In genomic region chr10:24307173-24307572, GRCh38 we compare ENCODE assay signal across 19 cellular contexts.
DNase-seq lines count a peak whose midpoint lies in the region; ATAC-seq and TF ChIP-seq lines count a peak whose summit lies in the region.
"Had no signal": no experiment of that assay in that cellular context is flagged by ENCODE, and none has a peak within 500 bp of the region (broad histone marks: within the 10 kb centered on the region; RNA-seq: fewer than 3 reads in every experiment).

No MANE protein-coding gene starts in this region.

- H3K27ac Mint-ChIP-seq in chondrocyte (ENCODE audit: unreplicated experiment) (peak overlapping the region; percentile 33), nephron (peak overlapping the region; percentile 58 to 85 (median 69))
- H3K27ac Mint-ChIP-seq: activated CD4-positive, alpha-beta T cell treated with anti-CD3 and anti-CD28 coated beads for 36 hours had no signal

- in situ Hi-C loops in G401 (cut with HindIII; ENCODE audit: low sequenced_read_pairs), result no loop called here

- H3K4me1 ChIP-seq in heart right ventricle (peaks cover 11 to 68% (median 34%) of the 10 kb centered on the region in 9 donors), thyroid gland (peaks cover 27 to 28% of the 10 kb centered on the region in 2 donors)
- H3K4me1 ChIP-seq: lower lobe of right lung, prostate gland had no signal

- DNase-seq in chondrocyte (ENCODE audit: low spot score) (no peak), heart right ventricle (no peak), thyroid gland (peak; percentile 67 to 69), G401 (ENCODE audit: low spot score) (no peak)
- DNase-seq: activated CD4-positive, alpha-beta T cell treated with anti-CD3 and anti-CD28 coated beads for 36 hours; activated gamma-delta T cell; activated T-cell treated with anti-CD3 and anti-CD28 coated beads, Interleukin-2, amount 50 U/mL, for 1 hour; HCEC 1CT; lower lobe of right lung; NCI-H1092 treated with DMSO at 0.1 percent for 48 hours; NCI-H2029 treated with DMSO at 0.1 percent for 48 hours; stimulated activated CD4-positive, alpha-beta T cell treated with anti-CD3 and anti-CD28 coated beads, Interleukin-2, amount 100 ng/mL, for 24 hours had no signal

- 39 to 48% methylated on average over 5 of the region's 5 CpGs for WGBS in heart right ventricle, 2 donors
- WGBS in thyroid gland, 2 donors, result 22 to 27% methylated on average over 5 of the region's 5 CpGs

- H3K27ac ChIP-seq in heart right ventricle, result peak overlapping the region; percentile 24 to 81 (median 54)
- H3K27ac ChIP-seq in thyroid gland, result peak overlapping the region; percentile 16 to 58 (median 55)
- H3K27ac ChIP-seq: HL-60, lower lobe of right lung, prostate gland had no signal

- TF ChIP-seq CTCF in chondrocyte (IDR thresholded peaks at IDR 0.05) (no peak), heart right ventricle (IDR thresholded peaks at IDR 0.05) (no peak), nephron (IDR thresholded peaks at IDR 0.05; ENCODE audit: unreplicated experiment in 3 of 3) (no peak), thyroid gland (IDR thresholded peaks at IDR 0.05) (no peak)

- intact Hi-C loops in heart right ventricle (cut with DNase I), result no loop called here
- intact Hi-C loops in thyroid gland (cut with DNase I), result no loop called here

- peak in 4 of 8 donors; percentile 13 to 22 (median 22) for ATAC-seq in heart right ventricle
- ATAC-seq in GM21447 (IDR thresholded peaks at IDR 0.05; ENCODE audit: unreplicated experiment), result no peak
- ATAC-seq in esophagus mucosa, result no peak
- ATAC-seq: activated CD4-positive, alpha-beta T cell treated with anti-CD3 and anti-CD28 coated beads for 36 hours; HepG2 had no signal

- H3K9me3 ChIP-seq in heart right ventricle, result no peaks in the 10 kb centered on the region
- H3K9me3 ChIP-seq in thyroid gland, result no peaks in the 10 kb centered on the region
- H3K9me3 ChIP-seq: lower lobe of right lung, prostate gland had no signal

- H3K27me3 ChIP-seq in heart right ventricle (no peaks in the 10 kb centered on the region), thyroid gland (no peaks in the 10 kb centered on the region)

- no peaks in the 10 kb centered on the region for H3K36me3 Mint-ChIP-seq in chondrocyte (ENCODE audit: low read depth)
- peaks cover 62% of the 10 kb centered on the region for H3K36me3 Mint-ChIP-seq in nephron (ENCODE audit: low read depth)

- H3K4me3 ChIP-seq in heart right ventricle (no peak overlapping the region), thyroid gland (replicated peaks in 1 of 3) (no peak overlapping the region)
- H3K4me3 ChIP-seq: lower lobe of right lung, prostate gland, smooth muscle cell had no signal

- no peaks in the 10 kb centered on the region for H3K27me3 Mint-ChIP-seq in chondrocyte (ENCODE audit: low read depth)
- H3K27me3 Mint-ChIP-seq in nephron (ENCODE audit: low read depth), result no peaks in the 10 kb centered on the region

- no peak overlapping the region for H3K4me3 Mint-ChIP-seq in chondrocyte (ENCODE audit: unreplicated experiment)
- no peak overlapping the region for H3K4me3 Mint-ChIP-seq in nephron
- H3K4me3 Mint-ChIP-seq: activated CD4-positive, alpha-beta T cell treated with anti-CD3 and anti-CD28 coated beads for 36 hours had no signal

- H3K9me3 Mint-ChIP-seq in chondrocyte (ENCODE audit: low read depth) (peaks cover 3% of the 10 kb centered on the region), nephron (no peaks in the 10 kb centered on the region)

- no peaks in the 10 kb centered on the region for H3K36me3 ChIP-seq in heart right ventricle
- no peaks in the 10 kb centered on the region for H3K36me3 ChIP-seq in thyroid gland
- H3K36me3 ChIP-seq: lower lobe of right lung, prostate gland had no signal

- no peak for TF ChIP-seq POLR2A in thyroid gland (IDR thresholded peaks at IDR 0.05)

- H3K4me1 Mint-ChIP-seq in chondrocyte (ENCODE audit: low read depth) (peaks cover 24% of the 10 kb centered on the region), nephron (peaks cover 67% of the 10 kb centered on the region)
- H3K4me1 Mint-ChIP-seq: activated CD4-positive, alpha-beta T cell treated with anti-CD3 and anti-CD28 coated beads for 36 hours had no signal

Comparison
In these comparisons a context has a peak if more than half of its experiments do, and no peak if none do; other contexts are left out.
1. DNase-seq: peak in thyroid gland (2 of 2); none in chondrocyte (single experiment), heart right ventricle (0 of 2) and G401 (single experiment).